16 cellular contexts compared by ENCODE assay signal in the genomic region with DNA sequence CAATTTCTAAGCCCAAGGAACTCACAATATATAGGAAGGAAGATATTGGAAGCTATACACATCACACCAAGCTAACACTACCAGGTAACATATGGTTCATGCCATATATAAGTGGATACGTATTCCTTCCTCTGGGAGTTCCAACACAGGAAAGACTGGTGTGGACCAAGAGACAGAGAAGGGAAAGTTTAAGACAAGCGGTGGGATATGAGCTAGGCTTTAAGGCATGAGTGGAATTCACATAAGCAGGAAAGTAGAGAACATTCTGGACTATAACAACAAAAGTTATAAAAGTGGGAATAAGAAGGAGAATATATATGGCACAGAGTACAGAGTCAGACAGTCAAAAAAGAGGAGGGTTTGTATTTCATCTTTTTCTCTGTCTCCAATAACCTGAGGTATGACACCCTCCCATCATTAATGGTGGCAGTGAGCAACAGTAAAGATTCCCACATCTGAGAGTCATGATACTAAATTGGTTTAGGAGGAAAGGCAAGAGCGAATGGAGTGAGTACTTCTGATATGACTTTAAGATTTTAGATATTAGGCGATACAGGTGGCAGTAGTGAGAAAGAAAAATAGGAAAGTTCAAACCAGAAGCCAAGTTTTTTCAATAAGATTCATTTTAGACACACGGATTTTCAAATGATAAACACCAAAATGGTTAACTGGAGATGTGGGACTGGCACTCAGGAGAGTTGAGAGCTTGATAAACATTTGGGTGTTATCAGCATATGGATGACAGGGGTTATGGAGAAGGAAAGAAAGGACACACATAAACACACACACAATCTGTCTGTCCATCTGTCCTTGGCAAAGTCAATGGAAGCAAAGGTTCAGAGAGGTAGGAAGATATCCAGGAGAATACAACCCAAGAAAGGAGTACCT.
DNase-seq lines count a peak whose midpoint lies in the region; ATAC-seq, FAIRE-seq and TF ChIP-seq lines count a peak whose summit lies in the region.
"Had no signal": no experiment of that assay in that cellular context is flagged by ENCODE, and none has a peak within 500 bp of the region (broad histone marks: within the 10 kb centered on the region; RNA-seq: fewer than 3 reads in every experiment).

No MANE protein-coding gene starts in this region.

- CTCF ChIA-PET in K562 (lab: Yijun Ruan, JAX; ENCODE audit: low intra/inter-chr PET ratio) = no interaction called here

- no peaks in the 10 kb centered on the region for H3K79me2 ChIP-seq in K562 (ENCODE audit: control insufficient read depth, insufficient read depth, low read length)

- no peak overlapping the region for H3K9ac ChIP-seq in K562 (ENCODE audit: insufficient read depth in 1 of 2, low read depth in 2 of 2, low read length in 2 of 2)

- intact Hi-C loops in heart left ventricle (cut with DNase I) (loop anchor here in 4 of 10 donors (5.0 to 10.0 kb wide), 4 partner anchors 97 to 197 kb away; a partner anchor contains a TSS), Right ventricle myocardium inferior (cut with DNase I) (no loop called here), K562 (cut with micrococcal nuclease) (no loop called here)

- no peak overlapping the region for H3K4me3 Mint-ChIP-seq in memory B cell
- H3K4me3 Mint-ChIP-seq in activated T-cell treated with anti-CD3 and anti-CD28 coated beads, Interleukin-2, amount 50 U/mL, for 24 hours = no peak overlapping the region
- H3K4me3 Mint-ChIP-seq: stimulated activated naive CD8-positive, alpha-beta T cell treated with anti-CD3 and anti-CD28 coated beads, Interleukin-15, Interleukin-2, amounts not matched to agents 100 ng/mL and 50 ng/mL, for 24 hours had no signal

- peaks cover 18% of the 10 kb centered on the region for H3K4me1 Mint-ChIP-seq in memory B cell
- peaks cover 20% of the 10 kb centered on the region for H3K4me1 Mint-ChIP-seq in activated T-cell treated with anti-CD3 and anti-CD28 coated beads, Interleukin-2, amount 50 U/mL, for 24 hours (ENCODE audit: low read depth)

- H3K27me3 ChIP-seq in heart left ventricle (no peaks in the 10 kb centered on the region), K562 (ENCODE audit: control insufficient read depth in 2 of 2, insufficient read depth in 2 of 2, low read length in 2 of 2) (no peaks in the 10 kb centered on the region), thoracic aorta (replicated peaks; ENCODE audit: insufficient read depth) (no peaks in the 10 kb centered on the region)

- POLR2A ChIA-PET in K562 (lab: Yijun Ruan, JAX) = interaction anchor here (1.6 to 1.8 kb wide), 2 partner anchors 9 to 10 kb away, joined by 6 to 11 read pairs; no protein-coding TSS in a partner anchor

- H3K4me3 ChIP-seq in heart left ventricle = no peak overlapping the region
- no peak overlapping the region for H3K4me3 ChIP-seq in K562
- peak overlapping the region; percentile 44 for H3K4me3 ChIP-seq in thoracic aorta
- H3K4me3 ChIP-seq: HAP-1, lower lobe of right lung had no signal

- no peaks in the 10 kb centered on the region for H3K27me3 Mint-ChIP-seq in memory B cell
- no peaks in the 10 kb centered on the region for H3K27me3 Mint-ChIP-seq in activated T-cell treated with anti-CD3 and anti-CD28 coated beads, Interleukin-2, amount 50 U/mL, for 24 hours
- H3K27me3 Mint-ChIP-seq: stimulated activated naive CD8-positive, alpha-beta T cell treated with anti-CD3 and anti-CD28 coated beads, Interleukin-15, Interleukin-2, amounts not matched to agents 100 ng/mL and 50 ng/mL, for 24 hours had no signal

- H3K9me3 ChIP-seq in heart left ventricle (no peaks in the 10 kb centered on the region), K562 (replicated peaks; ENCODE audit: control insufficient read depth, insufficient read depth, low read depth, low read length) (no peaks in the 10 kb centered on the region), thoracic aorta (no peaks in the 10 kb centered on the region)
- H3K9me3 ChIP-seq: HAP-1, lower lobe of right lung had no signal

- TF ChIP-seq RAD21 in K562 (CRISPR knock-in tag; conservative IDR thresholded peaks at IDR 0.05 in 1 of 2, IDR thresholded peaks at IDR 0.05 in 1 of 2) = no peak

- H3K4me1 ChIP-seq in heart left ventricle (peaks cover 0 to 72% (median 24%) of the 10 kb centered on the region in 12 donors), K562 (replicated peaks in 1 of 2; ENCODE audit: control insufficient read depth in 2 of 2, insufficient read depth in 2 of 2, low read length in 2 of 2) (peaks cover 0 to 19% of the 10 kb centered on the region in 2 experiments; a peak in 3 of 5 replicates), thoracic aorta (ENCODE audit: control insufficient read depth in 1 of 2, low read depth in 2 of 2) (peaks cover 26 to 45% of the 10 kb centered on the region in 2 donors)

- no peaks in the 10 kb centered on the region for H3K9me1 ChIP-seq in K562 (ENCODE audit: control insufficient read depth, insufficient read depth, low read length)

- DNase-seq in heart left ventricle (no peak), Right ventricle myocardium inferior (ENCODE audit: missing footprints) (no peak), K562 (ENCODE audit: extremely low read depth in 1 of 4, low spot score in 3 of 4) (peak in 1 of 4 experiments; percentile 16), memory B cell (ENCODE audit: low spot score in 2 of 2) (no peak), thoracic aorta (ENCODE audit: low spot score) (no peak), ecto neural progenitor cell (ENCODE audit: low spot score) (no peak)
- DNase-seq in activated CD4-positive, CD25-positive, alpha-beta regulatory T cell treated with anti-CD3 and anti-CD28 coated beads, Interleukin-2, amount 50 U/mL, for 72 hours = no peak
- DNase-seq in activated T-cell treated with anti-CD3 and anti-CD28 coated beads, Interleukin-2, amount 50 U/mL, for 24 hours = no peak
- DNase-seq: activated naive CD4-positive, alpha-beta T cell treated with Interleukin-2 at 50 U/mL for 16 hours; lower lobe of right lung; NCI-H1105; small intestine; SW 1271 had no signal

- no peak overlapping the region for H2AFZ ChIP-seq in K562 (ENCODE audit: low read depth, low read length)

- H3K36me3 Mint-ChIP-seq in memory B cell = peaks cover 38% of the 10 kb centered on the region
- H3K36me3 Mint-ChIP-seq in activated T-cell treated with anti-CD3 and anti-CD28 coated beads, Interleukin-2, amount 50 U/mL, for 24 hours (ENCODE audit: low read depth) = peaks cover 67% of the 10 kb centered on the region

- 51 to 59% (median 56%) methylated on average over 5 of the region's 5 CpGs for WGBS in heart left ventricle, 4 donors
- WGBS in K562 (ENCODE audit: insufficient coverage, low coverage, missing lambda C conversion rate) = 56% methylated on average over 5 of the region's 5 CpGs

- in situ Hi-C loops in K562 (cut with MboI) = no loop called here

- no TSS peak for BruUV-seq in K562 (replicated peaks; lab: Mats Ljungman, UMichigan)

- peaks cover 0 to 52% (median 23%) of the 10 kb centered on the region in 9 donors for H3K36me3 ChIP-seq in heart left ventricle
- peaks cover 25% of the 10 kb centered on the region for H3K36me3 ChIP-seq in K562 (ENCODE audit: control insufficient read depth, insufficient read depth, low read length)
- H3K36me3 ChIP-seq in thoracic aorta = no peaks in the 10 kb centered on the region

- peaks cover 3% of the 10 kb centered on the region for H3K9me3 Mint-ChIP-seq in memory B cell
- H3K9me3 Mint-ChIP-seq in activated T-cell treated with anti-CD3 and anti-CD28 coated beads, Interleukin-2, amount 50 U/mL, for 24 hours = no peaks in the 10 kb centered on the region
- H3K9me3 Mint-ChIP-seq: stimulated activated naive CD8-positive, alpha-beta T cell treated with anti-CD3 and anti-CD28 coated beads, Interleukin-15, Interleukin-2, amounts not matched to agents 100 ng/mL and 50 ng/mL, for 24 hours had no signal

- TF ChIP-seq POLR2A in heart left ventricle (IDR thresholded peaks at IDR 0.05) = no peak
- TF ChIP-seq POLR2A in K562 (conservative IDR thresholded peaks at IDR 0.05) = no peak

- H4K20me1 ChIP-seq in K562 (replicated peaks; ENCODE audit: control insufficient read depth, insufficient read depth, low read length) = no peaks in the 10 kb centered on the region

- TF ChIP-seq EP300 in K562 (IDR thresholded peaks at IDR 0.05; ENCODE audit: low read length) = no peak

- H3K27ac ChIP-seq in heart left ventricle (peak overlapping the region in 11 of 12 donors; percentile 2 to 72 (median 43)), K562 (ENCODE audit: extremely low read depth, low read depth, low read length) (no peak overlapping the region), thoracic aorta (peak overlapping the region; percentile 84 to 87)
- H3K27ac ChIP-seq: lower lobe of right lung had no signal

- TF ChIP-seq CTCF in heart left ventricle (IDR thresholded peaks at IDR 0.05) = no peak
- no peak for TF ChIP-seq CTCF in K562 (IDR thresholded peaks at IDR 0.05 in 2 of 3, conservative IDR thresholded peaks at IDR 0.05 in 1 of 3; ENCODE audit: insufficient read depth in 2 of 3, low read depth in 1 of 3, low read length in 3 of 3)
- TF ChIP-seq CTCF in thoracic aorta (IDR thresholded peaks at IDR 0.05) = no peak

- FAIRE-seq in K562 (lab: Jason Lieb, UNC) = peak; percentile 6

- no peak overlapping the region for H3K4me2 ChIP-seq in K562 (ENCODE audit: insufficient read depth, low read length)

- ATAC-seq in heart left ventricle (peak in 1 of 4 donors; percentile 11), Right ventricle myocardium inferior (no peak), K562 (peak; percentile 9; the same call in 2 of the 3 replicates), memory B cell (ENCODE audit: low read depth) (no peak), thoracic aorta (ENCODE audit: insufficient number of reproducible peaks, low FRiP score, low read depth) (peak; percentile 35)
- ATAC-seq: esophagus mucosa, lower lobe of right lung had no signal

- peak overlapping the region; percentile 70 for H3K27ac Mint-ChIP-seq in memory B cell
- no peak overlapping the region for H3K27ac Mint-ChIP-seq in activated T-cell treated with anti-CD3 and anti-CD28 coated beads, Interleukin-2, amount 50 U/mL, for 24 hours
- H3K27ac Mint-ChIP-seq: stimulated activated naive CD8-positive, alpha-beta T cell treated with anti-CD3 and anti-CD28 coated beads, Interleukin-15, Interleukin-2, amounts not matched to agents 100 ng/mL and 50 ng/mL, for 24 hours had no signal

TF ChIP-seq in K562, 482 proteins besides CTCF, POLR2A, EP300 and RAD21 (continues in another document):
- TF ChIP-seq ARID1B (IDR thresholded peaks at IDR 0.05) (peak; percentile 30; the same call in 1 of the 2 replicates), ZNF232 (CRISPR knock-in tag; IDR thresholded peaks at IDR 0.05) (no peak)

Comparison
In these comparisons a context has a peak if more than half of its experiments do, and no peak if none do; other contexts are left out.
1. ATAC-seq: peak in K562 (single experiment) and thoracic aorta (single experiment); none in Right ventricle myocardium inferior (single experiment) and memory B cell (single experiment).